1 cellular context compared by ENCODE assay signal in the genomic region with DNA sequence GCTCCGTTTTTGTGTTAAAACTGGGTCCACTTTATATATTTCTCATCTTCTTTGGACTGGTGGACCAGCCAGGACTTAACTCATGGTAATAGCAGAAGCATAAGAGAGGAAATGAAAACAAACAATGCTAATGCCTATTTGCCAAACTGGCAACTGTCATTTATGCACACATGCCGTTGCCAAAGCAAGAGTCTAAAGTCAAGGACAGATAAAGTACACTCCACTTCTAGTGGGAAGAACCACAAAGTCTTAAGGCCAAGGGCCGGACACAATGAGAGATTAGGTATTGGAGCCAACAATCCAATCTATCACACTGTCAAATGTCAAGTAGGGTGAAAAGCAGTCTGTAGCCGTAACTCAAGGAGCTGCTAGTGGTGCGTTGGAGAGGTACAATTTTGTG.
TF ChIP-seq lines count a peak whose summit lies in the region.

No MANE protein-coding gene starts in this region.

TF ChIP-seq in HepG2, 621 proteins besides CTCF, POLR2A, EP300 and RAD21 (continued from another document and continues in another):
- TF ChIP-seq, protein P1, sequence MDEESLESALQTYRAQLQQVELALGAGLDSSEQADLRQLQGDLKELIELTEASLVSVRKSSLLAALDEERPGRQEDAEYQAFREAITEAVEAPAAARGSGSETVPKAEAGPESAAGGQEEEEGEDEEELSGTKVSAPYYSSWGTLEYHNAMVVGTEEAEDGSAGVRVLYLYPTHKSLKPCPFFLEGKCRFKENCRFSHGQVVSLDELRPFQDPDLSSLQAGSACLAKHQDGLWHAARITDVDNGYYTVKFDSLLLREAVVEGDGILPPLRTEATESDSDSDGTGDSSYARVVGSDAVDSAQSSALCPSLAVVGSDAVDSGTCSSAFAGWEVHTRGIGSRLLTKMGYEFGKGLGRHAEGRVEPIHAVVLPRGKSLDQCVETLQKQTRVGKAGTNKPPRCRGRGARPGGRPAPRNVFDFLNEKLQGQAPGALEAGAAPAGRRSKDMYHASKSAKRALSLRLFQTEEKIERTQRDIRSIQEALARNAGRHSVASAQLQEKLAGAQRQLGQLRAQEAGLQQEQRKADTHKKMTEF (CRISPR knock-in tag; IDR thresholded peaks at IDR 0.05), result no peak
- TF ChIP-seq, protein P2, sequence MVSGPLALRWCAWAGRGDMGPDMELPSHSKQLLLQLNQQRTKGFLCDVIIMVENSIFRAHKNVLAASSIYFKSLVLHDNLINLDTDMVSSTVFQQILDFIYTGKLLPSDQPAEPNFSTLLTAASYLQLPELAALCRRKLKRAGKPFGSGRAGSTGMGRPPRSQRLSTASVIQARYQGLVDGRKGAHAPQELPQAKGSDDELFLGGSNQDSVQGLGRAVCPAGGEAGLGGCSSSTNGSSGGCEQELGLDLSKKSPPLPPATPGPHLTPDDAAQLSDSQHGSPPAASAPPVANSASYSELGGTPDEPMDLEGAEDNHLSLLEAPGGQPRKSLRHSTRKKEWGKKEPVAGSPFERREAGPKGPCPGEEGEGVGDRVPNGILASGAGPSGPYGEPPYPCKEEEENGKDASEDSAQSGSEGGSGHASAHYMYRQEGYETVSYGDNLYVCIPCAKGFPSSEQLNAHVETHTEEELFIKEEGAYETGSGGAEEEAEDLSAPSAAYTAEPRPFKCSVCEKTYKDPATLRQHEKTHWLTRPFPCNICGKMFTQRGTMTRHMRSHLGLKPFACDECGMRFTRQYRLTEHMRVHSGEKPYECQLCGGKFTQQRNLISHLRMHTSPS (CRISPR knock-in tag; IDR thresholded peaks at IDR 0.05; ENCODE audit: low read depth), result 0 out of 2 replicates have a peak, but pooled peaks have one; percentile 32
- TF ChIP-seq FOXA3 (CRISPR knock-in tag; IDR thresholded peaks at IDR 0.05) (peak; percentile 44; the same call in 1 of the 2 replicates), KMT2B (CRISPR knock-in tag; IDR thresholded peaks at IDR 0.05) (no peak), CREM (IDR thresholded peaks at IDR 0.05) (peak; percentile 43; the same call in 1 of the 2 replicates), CREM (CRISPR knock-in tag; IDR thresholded peaks at IDR 0.05) (no peak), GABPA (IDR thresholded peaks at IDR 0.05; ENCODE audit: low read depth, low read length) (no peak), GABPA (CRISPR knock-in tag; IDR thresholded peaks at IDR 0.05; ENCODE audit: low read depth) (peak; percentile 16; the same call in 1 of the 2 replicates), HNF4A (CRISPR knock-in tag; IDR thresholded peaks at IDR 0.05) (peak; percentile 77), SOX13 (IDR thresholded peaks at IDR 0.05) (no peak), SOX13 (CRISPR knock-in tag; conservative IDR thresholded peaks at IDR 0.05 in 1 of 2, IDR thresholded peaks at IDR 0.05 in 1 of 2) (peak in 1 of 2 experiments; percentile 63; a peak in 2 of 4 replicates), ZNF430 (CRISPR knock-in tag; IDR thresholded peaks at IDR 0.05) (no peak), HHEX (CRISPR knock-in tag; IDR thresholded peaks at IDR 0.05) (peak; percentile 36; the same call in 1 of the 2 replicates), ETV5 (CRISPR knock-in tag; IDR thresholded peaks at IDR 0.05; ENCODE audit: borderline replicate concordance) (peak; percentile 46; the same call in 1 of the 2 replicates), ZNF777 (CRISPR knock-in tag; IDR thresholded peaks at IDR 0.05) (no peak), SRSF9 (IDR thresholded peaks at IDR 0.05; ENCODE audit: borderline replicate concordance, insufficient read depth, low read depth, low read length, poor library complexity, severe bottlenecking) (no peak), ZNF782 (CRISPR knock-in tag; IDR thresholded peaks at IDR 0.05; ENCODE audit: borderline replicate concordance) (no peak), ZBTB34 (CRISPR knock-in tag; IDR thresholded peaks at IDR 0.05) (peak; percentile 78), DR1 (CRISPR knock-in tag; IDR thresholded peaks at IDR 0.05) (no peak), SALL1 (CRISPR knock-in tag; IDR thresholded peaks at IDR 0.05) (peak; percentile 12; the same call in 1 of the 2 replicates), THAP9 (CRISPR knock-in tag; IDR thresholded peaks at IDR 0.05; ENCODE audit: borderline replicate concordance) (no peak), SOX5 (CRISPR knock-in tag; IDR thresholded peaks at IDR 0.05; ENCODE audit: borderline replicate concordance) (peak; percentile 32; the same call in 1 of the 2 replicates), RARA (CRISPR knock-in tag; IDR thresholded peaks at IDR 0.05) (peak; percentile 51), FOXK2 (IDR thresholded peaks at IDR 0.05) (peak; percentile 27; the same call in 1 of the 2 replicates), ZNF746 (CRISPR knock-in tag; IDR thresholded peaks at IDR 0.05) (no peak), KDM1A (CRISPR knock-in tag; IDR thresholded peaks at IDR 0.05) (no peak), PLRG1 (conservative IDR thresholded peaks at IDR 0.05) (no peak), ETV6 (CRISPR knock-in tag; conservative IDR thresholded peaks at IDR 0.05) (no peak), NR2F1 (CRISPR knock-in tag; IDR thresholded peaks at IDR 0.05) (peak in 1 of 2 experiments; percentile 20; a peak in 1 of 4 replicates), GATAD2A (CRISPR knock-in tag; IDR thresholded peaks at IDR 0.05) (peak; percentile 71), NCOA2 (CRISPR knock-in tag; IDR thresholded peaks at IDR 0.05) (peak; percentile 63), ZNF230 (CRISPR knock-in tag; IDR thresholded peaks at IDR 0.05) (no peak), RXRB (CRISPR knock-in tag; IDR thresholded peaks at IDR 0.05; ENCODE audit: borderline replicate concordance) (0 out of 2 replicates have a peak, but pooled peaks have one; percentile 11), ZNF263 (CRISPR knock-in tag; IDR thresholded peaks at IDR 0.05) (no peak), ISL2 (CRISPR knock-in tag; IDR thresholded peaks at IDR 0.05) (0 out of 2 replicates have a peak, but pooled peaks have one; percentile 41), BCL6 (CRISPR knock-in tag; IDR thresholded peaks at IDR 0.05) (peak; percentile 37; the same call in 1 of the 2 replicates), CHCHD3 (CRISPR knock-in tag; IDR thresholded peaks at IDR 0.05) (no peak), CBX1 (IDR thresholded peaks at IDR 0.05; ENCODE audit: low read depth) (no peak)
- TF ChIP-seq, protein P3, sequence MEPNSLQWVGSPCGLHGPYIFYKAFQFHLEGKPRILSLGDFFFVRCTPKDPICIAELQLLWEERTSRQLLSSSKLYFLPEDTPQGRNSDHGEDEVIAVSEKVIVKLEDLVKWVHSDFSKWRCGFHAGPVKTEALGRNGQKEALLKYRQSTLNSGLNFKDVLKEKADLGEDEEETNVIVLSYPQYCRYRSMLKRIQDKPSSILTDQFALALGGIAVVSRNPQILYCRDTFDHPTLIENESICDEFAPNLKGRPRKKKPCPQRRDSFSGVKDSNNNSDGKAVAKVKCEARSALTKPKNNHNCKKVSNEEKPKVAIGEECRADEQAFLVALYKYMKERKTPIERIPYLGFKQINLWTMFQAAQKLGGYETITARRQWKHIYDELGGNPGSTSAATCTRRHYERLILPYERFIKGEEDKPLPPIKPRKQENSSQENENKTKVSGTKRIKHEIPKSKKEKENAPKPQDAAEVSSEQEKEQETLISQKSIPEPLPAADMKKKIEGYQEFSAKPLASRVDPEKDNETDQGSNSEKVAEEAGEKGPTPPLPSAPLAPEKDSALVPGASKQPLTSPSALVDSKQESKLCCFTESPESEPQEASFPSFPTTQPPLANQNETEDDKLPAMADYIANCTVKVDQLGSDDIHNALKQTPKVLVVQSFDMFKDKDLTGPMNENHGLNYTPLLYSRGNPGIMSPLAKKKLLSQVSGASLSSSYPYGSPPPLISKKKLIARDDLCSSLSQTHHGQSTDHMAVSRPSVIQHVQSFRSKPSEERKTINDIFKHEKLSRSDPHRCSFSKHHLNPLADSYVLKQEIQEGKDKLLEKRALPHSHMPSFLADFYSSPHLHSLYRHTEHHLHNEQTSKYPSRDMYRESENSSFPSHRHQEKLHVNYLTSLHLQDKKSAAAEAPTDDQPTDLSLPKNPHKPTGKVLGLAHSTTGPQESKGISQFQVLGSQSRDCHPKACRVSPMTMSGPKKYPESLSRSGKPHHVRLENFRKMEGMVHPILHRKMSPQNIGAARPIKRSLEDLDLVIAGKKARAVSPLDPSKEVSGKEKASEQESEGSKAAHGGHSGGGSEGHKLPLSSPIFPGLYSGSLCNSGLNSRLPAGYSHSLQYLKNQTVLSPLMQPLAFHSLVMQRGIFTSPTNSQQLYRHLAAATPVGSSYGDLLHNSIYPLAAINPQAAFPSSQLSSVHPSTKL (CRISPR knock-in tag; IDR thresholded peaks at IDR 0.05), result peak; percentile 56; the same call in 1 of the 2 replicates
- TF ChIP-seq, protein P4, sequence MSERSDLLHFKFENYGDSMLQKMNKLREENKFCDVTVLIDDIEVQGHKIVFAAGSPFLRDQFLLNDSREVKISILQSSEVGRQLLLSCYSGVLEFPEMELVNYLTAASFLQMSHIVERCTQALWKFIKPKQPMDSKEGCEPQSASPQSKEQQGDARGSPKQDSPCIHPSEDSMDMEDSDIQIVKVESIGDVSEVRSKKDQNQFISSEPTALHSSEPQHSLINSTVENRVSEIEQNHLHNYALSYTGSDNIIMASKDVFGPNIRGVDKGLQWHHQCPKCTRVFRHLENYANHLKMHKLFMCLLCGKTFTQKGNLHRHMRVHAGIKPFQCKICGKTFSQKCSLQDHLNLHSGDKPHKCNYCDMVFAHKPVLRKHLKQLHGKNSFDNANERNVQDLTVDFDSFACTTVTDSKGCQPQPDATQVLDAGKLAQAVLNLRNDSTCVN (CRISPR knock-in tag; IDR thresholded peaks at IDR 0.05; ENCODE audit: borderline replicate concordance), result no peak
- TF ChIP-seq, protein P5, sequence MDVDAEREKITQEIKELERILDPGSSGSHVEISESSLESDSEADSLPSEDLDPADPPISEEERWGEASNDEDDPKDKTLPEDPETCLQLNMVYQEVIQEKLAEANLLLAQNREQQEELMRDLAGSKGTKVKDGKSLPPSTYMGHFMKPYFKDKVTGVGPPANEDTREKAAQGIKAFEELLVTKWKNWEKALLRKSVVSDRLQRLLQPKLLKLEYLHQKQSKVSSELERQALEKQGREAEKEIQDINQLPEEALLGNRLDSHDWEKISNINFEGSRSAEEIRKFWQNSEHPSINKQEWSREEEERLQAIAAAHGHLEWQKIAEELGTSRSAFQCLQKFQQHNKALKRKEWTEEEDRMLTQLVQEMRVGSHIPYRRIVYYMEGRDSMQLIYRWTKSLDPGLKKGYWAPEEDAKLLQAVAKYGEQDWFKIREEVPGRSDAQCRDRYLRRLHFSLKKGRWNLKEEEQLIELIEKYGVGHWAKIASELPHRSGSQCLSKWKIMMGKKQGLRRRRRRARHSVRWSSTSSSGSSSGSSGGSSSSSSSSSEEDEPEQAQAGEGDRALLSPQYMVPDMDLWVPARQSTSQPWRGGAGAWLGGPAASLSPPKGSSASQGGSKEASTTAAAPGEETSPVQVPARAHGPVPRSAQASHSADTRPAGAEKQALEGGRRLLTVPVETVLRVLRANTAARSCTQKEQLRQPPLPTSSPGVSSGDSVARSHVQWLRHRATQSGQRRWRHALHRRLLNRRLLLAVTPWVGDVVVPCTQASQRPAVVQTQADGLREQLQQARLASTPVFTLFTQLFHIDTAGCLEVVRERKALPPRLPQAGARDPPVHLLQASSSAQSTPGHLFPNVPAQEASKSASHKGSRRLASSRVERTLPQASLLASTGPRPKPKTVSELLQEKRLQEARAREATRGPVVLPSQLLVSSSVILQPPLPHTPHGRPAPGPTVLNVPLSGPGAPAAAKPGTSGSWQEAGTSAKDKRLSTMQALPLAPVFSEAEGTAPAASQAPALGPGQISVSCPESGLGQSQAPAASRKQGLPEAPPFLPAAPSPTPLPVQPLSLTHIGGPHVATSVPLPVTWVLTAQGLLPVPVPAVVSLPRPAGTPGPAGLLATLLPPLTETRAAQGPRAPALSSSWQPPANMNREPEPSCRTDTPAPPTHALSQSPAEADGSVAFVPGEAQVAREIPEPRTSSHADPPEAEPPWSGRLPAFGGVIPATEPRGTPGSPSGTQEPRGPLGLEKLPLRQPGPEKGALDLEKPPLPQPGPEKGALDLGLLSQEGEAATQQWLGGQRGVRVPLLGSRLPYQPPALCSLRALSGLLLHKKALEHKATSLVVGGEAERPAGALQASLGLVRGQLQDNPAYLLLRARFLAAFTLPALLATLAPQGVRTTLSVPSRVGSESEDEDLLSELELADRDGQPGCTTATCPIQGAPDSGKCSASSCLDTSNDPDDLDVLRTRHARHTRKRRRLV (CRISPR knock-in tag; IDR thresholded peaks at IDR 0.05), result no peak
